8 cellular contexts compared by ENCODE assay signal in genomic region chr18:70490008-70490933, GRCh38.
DNase-seq lines count a peak whose midpoint lies in the region; ATAC-seq, FAIRE-seq and TF ChIP-seq lines count a peak whose summit lies in the region.

No MANE protein-coding gene starts in this region.

- FAIRE-seq in colon (lab: Jason Lieb, UNC) (peak; percentile 61), HepG2 (lab: Jason Lieb, UNC) (peak; percentile 87)

- peaks cover 9% of the 10 kb centered on the region for H3K4me1 ChIP-seq in HepG2 (ENCODE audit: insufficient read depth, low read length)

- under 1% methylated on average over 9 of the region's 9 CpGs for WGBS in HepG2 (ENCODE audit: low lambda C conversion rate)

- no peaks in the 10 kb centered on the region for H3K79me2 ChIP-seq in HepG2 (ENCODE audit: insufficient read depth, low read length)

- H3K36me3 ChIP-seq in HepG2 (replicated peaks in 1 of 2; ENCODE audit: control insufficient read depth in 1 of 2, insufficient read depth in 2 of 2, low read length in 2 of 2): no peaks in the 10 kb centered on the region

- H2AFZ ChIP-seq in HepG2 (ENCODE audit: low read length): peak overlapping the region; percentile 66

- peak; percentile 34 for DNase-seq in ELF-1 (ENCODE audit: low read depth, low spot score)
- peak; percentile 98 for DNase-seq in MV-4-11 (lab: John Stamatoyannopoulos, UW)
- peak; percentile 87 for DNase-seq in SIG-M5 treated with dmso at 0.1 percent for 504 hours (lab: John Stamatoyannopoulos, UW; ENCODE audit: unreplicated experiment)
- peak; percentile 32 for DNase-seq in HepG2 (ENCODE audit: low spot score)
- peak in 20 of 49 donors; percentile 7 to 56 (median 28) for DNase-seq in substantia nigra (lab: John Stamatoyannopoulos, UW)

- TF ChIP-seq EP300 in HepG2 (IDR thresholded peaks at IDR 0.05; ENCODE audit: low read depth in 2 of 2, low read length in 2 of 2) (no peak), HepG2 (CRISPR knock-in tag; IDR thresholded peaks at IDR 0.05; ENCODE audit: borderline replicate concordance) (no peak)

- no peak for TF ChIP-seq POLR2A in HepG2 (IDR thresholded peaks at IDR 0.05; ENCODE audit: insufficient read depth in 1 of 2, low read depth in 2 of 2, low read length in 2 of 2)

- H3K4me3 ChIP-seq in HepG2 (replicated peaks in 1 of 3; ENCODE audit: insufficient read depth in 1 of 3, low read depth in 2 of 3, low read length in 3 of 3): peak overlapping the region in 2 of 3 experiments; percentile 15 to 38; a peak in 3 of 6 replicates

- H3K4me2 ChIP-seq in HepG2 (ENCODE audit: low read depth, low read length): peak overlapping the region; percentile 69

- H3K9ac ChIP-seq in HepG2 (ENCODE audit: insufficient read depth, low read depth, low read length): no peak overlapping the region

- H3K27ac ChIP-seq in HepG2 (ENCODE audit: extremely low read length, insufficient read depth, low read length) (no peak overlapping the region), substantia nigra (ENCODE audit: low read depth, low read length, poor library complexity, severe bottlenecking) (peak overlapping the region; percentile 19)

- peak; percentile 66 for TF ChIP-seq CTCF in HepG2 (CRISPR knock-in tag; IDR thresholded peaks at IDR 0.05)

- no peaks in the 10 kb centered on the region for H4K20me1 ChIP-seq in HepG2 (ENCODE audit: insufficient read depth, low read length)

- TF ChIP-seq RAD21 in HepG2 (CRISPR knock-in tag; IDR thresholded peaks at IDR 0.05): no peak

- POLR2A ChIA-PET in HepG2 (lab: Yijun Ruan, JAX): no interaction called here

- intact Hi-C loops in HepG2 (cut with micrococcal nuclease; ENCODE audit: unreplicated experiment): loop anchor here (1.0 to 2.0 kb wide), 2 partner anchors 25 to 88 kb away; no protein-coding TSS in a partner anchor

- peaks cover 0 to 3% of the 10 kb centered on the region in 2 experiments; a peak in 2 of 5 replicates for H3K27me3 ChIP-seq in HepG2 (ENCODE audit: control insufficient read depth in 1 of 2, insufficient read depth in 2 of 2, low read length in 2 of 2)

- ATAC-seq in GM21576 (IDR thresholded peaks at IDR 0.05; ENCODE audit: unreplicated experiment) (peak; percentile 48), HepG2 (peak; percentile 74), HG02970 (IDR thresholded peaks at IDR 0.05; ENCODE audit: low FRiP score, unreplicated experiment) (no peak)

- in situ Hi-C loops in HepG2 (cut with HindIII; ENCODE audit: extremely low pct_ligation_motif_present, low pct_unique_long_range_greater_than_20kb): no loop called here

- BruUV-seq in HepG2 (replicated peaks; lab: Mats Ljungman, UMichigan): no TSS peak

- CTCF ChIA-PET in HepG2 (lab: Yijun Ruan, JAX; ENCODE audit: low intra/inter-chr PET ratio, low total read pairs): no interaction called here

- H3K9me3 ChIP-seq in HepG2 (ENCODE audit: low read length): no peaks in the 10 kb centered on the region

TF ChIP-seq in HepG2, 621 proteins besides CTCF, POLR2A, EP300 and RAD21 (continues in another document):
- TF ChIP-seq MAFG (CRISPR knock-in tag; IDR thresholded peaks at IDR 0.05): no peak
- TF ChIP-seq CHD2 (IDR thresholded peaks at IDR 0.05; ENCODE audit: low read depth, low read length): peak; percentile 72; the same call in 1 of the 2 replicates
- no peak for TF ChIP-seq ZNF256 (CRISPR knock-in tag; conservative IDR thresholded peaks at IDR 0.05)
- 0 out of 2 replicates have a peak, but pooled peaks have one; percentile 13 for TF ChIP-seq ZNF281 (CRISPR knock-in tag; IDR thresholded peaks at IDR 0.05; ENCODE audit: borderline replicate concordance)
- TF ChIP-seq ZNF841 (CRISPR knock-in tag; IDR thresholded peaks at IDR 0.05; ENCODE audit: borderline replicate concordance): no peak
- TF ChIP-seq SMAD9 (CRISPR knock-in tag; IDR thresholded peaks at IDR 0.05): no peak
- no peak for TF ChIP-seq ZNF746 (CRISPR knock-in tag; IDR thresholded peaks at IDR 0.05)
- no peak for TF ChIP-seq ATRX (CRISPR knock-in tag; IDR thresholded peaks at IDR 0.05; ENCODE audit: borderline replicate concordance)
- TF ChIP-seq NFATC3 (CRISPR knock-in tag; IDR thresholded peaks at IDR 0.05): no peak
- TF ChIP-seq HNF4A (CRISPR knock-in tag; IDR thresholded peaks at IDR 0.05): peak; percentile 25; the same call in 1 of the 2 replicates
- TF ChIP-seq KLF12 (CRISPR knock-in tag; IDR thresholded peaks at IDR 0.05; ENCODE audit: borderline replicate concordance): 0 out of 2 replicates have a peak, but pooled peaks have one; percentile 29
- TF ChIP-seq ZNF350 (CRISPR knock-in tag; IDR thresholded peaks at IDR 0.05; ENCODE audit: borderline replicate concordance, low read depth): no peak
- TF ChIP-seq ZIK1 (CRISPR knock-in tag; IDR thresholded peaks at IDR 0.05; ENCODE audit: borderline replicate concordance, low read depth): no peak
- no peak for TF ChIP-seq ZFP1 (CRISPR knock-in tag; IDR thresholded peaks at IDR 0.05)
- TF ChIP-seq, protein P1, sequence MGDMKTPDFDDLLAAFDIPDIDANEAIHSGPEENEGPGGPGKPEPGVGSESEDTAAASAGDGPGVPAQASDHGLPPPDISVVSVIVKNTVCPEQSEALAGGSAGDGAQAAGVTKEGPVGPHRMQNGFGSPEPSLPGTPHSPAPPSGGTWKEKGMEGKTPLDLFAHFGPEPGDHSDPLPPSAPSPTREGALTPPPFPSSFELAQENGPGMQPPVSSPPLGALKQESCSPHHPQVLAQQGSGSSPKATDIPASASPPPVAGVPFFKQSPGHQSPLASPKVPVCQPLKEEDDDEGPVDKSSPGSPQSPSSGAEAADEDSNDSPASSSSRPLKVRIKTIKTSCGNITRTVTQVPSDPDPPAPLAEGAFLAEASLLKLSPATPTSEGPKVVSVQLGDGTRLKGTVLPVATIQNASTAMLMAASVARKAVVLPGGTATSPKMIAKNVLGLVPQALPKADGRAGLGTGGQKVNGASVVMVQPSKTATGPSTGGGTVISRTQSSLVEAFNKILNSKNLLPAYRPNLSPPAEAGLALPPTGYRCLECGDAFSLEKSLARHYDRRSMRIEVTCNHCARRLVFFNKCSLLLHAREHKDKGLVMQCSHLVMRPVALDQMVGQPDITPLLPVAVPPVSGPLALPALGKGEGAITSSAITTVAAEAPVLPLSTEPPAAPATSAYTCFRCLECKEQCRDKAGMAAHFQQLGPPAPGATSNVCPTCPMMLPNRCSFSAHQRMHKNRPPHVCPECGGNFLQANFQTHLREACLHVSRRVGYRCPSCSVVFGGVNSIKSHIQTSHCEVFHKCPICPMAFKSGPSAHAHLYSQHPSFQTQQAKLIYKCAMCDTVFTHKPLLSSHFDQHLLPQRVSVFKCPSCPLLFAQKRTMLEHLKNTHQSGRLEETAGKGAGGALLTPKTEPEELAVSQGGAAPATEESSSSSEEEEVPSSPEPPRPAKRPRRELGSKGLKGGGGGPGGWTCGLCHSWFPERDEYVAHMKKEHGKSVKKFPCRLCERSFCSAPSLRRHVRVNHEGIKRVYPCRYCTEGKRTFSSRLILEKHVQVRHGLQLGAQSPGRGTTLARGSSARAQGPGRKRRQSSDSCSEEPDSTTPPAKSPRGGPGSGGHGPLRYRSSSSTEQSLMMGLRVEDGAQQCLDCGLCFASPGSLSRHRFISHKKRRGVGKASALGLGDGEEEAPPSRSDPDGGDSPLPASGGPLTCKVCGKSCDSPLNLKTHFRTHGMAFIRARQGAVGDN (CRISPR knock-in tag; IDR thresholded peaks at IDR 0.05): no peak
- TF ChIP-seq ZNF678 (CRISPR knock-in tag; IDR thresholded peaks at IDR 0.05): no peak
